32 cellular contexts compared by ENCODE assay signal in genomic region chr18:37389684-37390368, GRCh38.
"Had no signal": no experiment of that assay in that cellular context is flagged by ENCODE, and none has a peak within 500 bp of the region (broad histone marks: within the 10 kb centered on the region; RNA-seq: fewer than 3 reads in every experiment).

No MANE protein-coding gene starts in this region.

- H3K9me3 ChIP-seq: ascending aorta, Peyer's patch had no signal

- ATAC-seq: activated CD8-positive, alpha-beta memory T cell treated with anti-CD3 and anti-CD28 coated beads, Interleukin-2, amount 10 ng/mL, durations not matched to agents 7 days and 5 days; PC-3 had no signal

- DNase-seq: activated CD4-positive, alpha-beta memory T cell treated with anti-CD3 and anti-CD28 coated beads, Interleukin-2, amount 10 ng/mL, durations not matched to agents 7 days and 5 days; activated CD4-positive, alpha-beta T cell treated with anti-CD3 and anti-CD28 coated beads for 1 hour; activated CD4-positive, alpha-beta T cell treated with anti-CD3 and anti-CD28 coated beads for 48 hours; activated CD4-positive, CD25-positive, alpha-beta regulatory T cell; activated CD8-positive, alpha-beta memory T cell treated with anti-CD3 and anti-CD28 coated beads for 24 hours; activated CD8-positive, alpha-beta memory T cell treated with anti-CD3 and anti-CD28 coated beads, Interleukin-2, amount 10 ng/mL, durations not matched to agents 7 days and 5 days; activated CD8-positive, alpha-beta memory T cell treated with anti-CD3 and anti-CD28 coated beads, Interleukin-2, amount 50 U/mL, for 48 hours; activated effector memory CD4-positive, alpha-beta T cell treated with Interleukin-2 at 50 U/mL for 16 hours; activated naive CD4-positive, alpha-beta T cell treated with anti-CD3 and anti-CD28 coated beads, Interleukin-2, amount 50 U/mL, for 16 hours; activated naive CD8-positive, alpha-beta T cell treated with anti-CD3 and anti-CD28 coated beads for 36 hours; activated T-cell treated with anti-CD3 and anti-CD28 coated beads, Interleukin-2, amount 50 U/mL, for 48 hours; amniotic stem cell; cerebellar nuclear complex; NCI-H1417; NCI-H146; NCI-H187; NCI-H2171 treated with DMSO at 0.1 percent for 48 hours; NCI-H2227 treated with DMSO at 0.1 percent for 48 hours; NCI-H446 treated with DMSO at 0.1 percent for 48 hours; NCI-H524; NK-92 treated with Interleukin-12 subunit alpha and Interleukin-12 subunit beta, amount 100 ng/mL, for 24 hours; PC-3; Peyer's patch; RPMI8226; SIG-M5; SW 1271; T-helper 1 cell; T-helper 2 cell; T-helper 9 cell; WERI-Rb-1 had no signal

- H3K4me3 ChIP-seq: ascending aorta, cardiac muscle cell, Peyer's patch had no signal

- H3K27me3 ChIP-seq: ascending aorta, Peyer's patch had no signal

- H3K27ac ChIP-seq: ascending aorta, cardiac muscle cell, Peyer's patch, WERI-Rb-1 had no signal

- H3K36me3 ChIP-seq: ascending aorta, cardiac muscle cell, Peyer's patch, WERI-Rb-1 had no signal
